Comparison of ENCODE assay signal across 8 cellular contexts in genomic region chr10:69335063-69335587, GRCh38. TPM values are rescaled to one million over a fixed set of nuclear protein-coding genes. Genes with fewer than 3 reads are reported as not detected.
DNase-seq lines count a peak whose midpoint lies in the region; ATAC-seq and TF ChIP-seq lines count a peak whose summit lies in the region.

No MANE protein-coding gene starts in this region.

- H3K4me1 ChIP-seq in neutrophil (ENCODE audit: control insufficient read depth in 1 of 2, insufficient read depth in 1 of 2, low read depth in 1 of 2, low read length in 1 of 2) = peaks cover 64 to 68% of the 10 kb centered on the region in 2 experiments

- intact Hi-C loops in dorsolateral prefrontal cortex (cut with DNase I) = no loop called here

- ATAC-seq in GM19023 (IDR thresholded peaks at IDR 0.05; ENCODE audit: unreplicated experiment) (peak; percentile 43), HG02642 (IDR thresholded peaks at IDR 0.05; ENCODE audit: poor library complexity, unreplicated experiment) (no peak), HG03280 (IDR thresholded peaks at IDR 0.05; ENCODE audit: unreplicated experiment) (no peak)

- DNase-seq in SKM-1 (lab: John Stamatoyannopoulos, UW; ENCODE audit: unreplicated experiment) = peak; percentile 75
- peak in 7 of 10 donors; percentile 27 to 66 (median 46) for DNase-seq in dorsolateral prefrontal cortex
- DNase-seq in middle frontal gyrus (ENCODE audit: extremely low spot score, low spot score) = no peak
- no peak for DNase-seq in NCI-H2029 treated with DMSO at 0.1 percent for 48 hours (lab: John Stamatoyannopoulos, UW)

- H3K9me3 ChIP-seq in neutrophil = no peaks in the 10 kb centered on the region

- H3K27me3 ChIP-seq in dorsolateral prefrontal cortex (no peaks in the 10 kb centered on the region), neutrophil (no peaks in the 10 kb centered on the region)

- no peaks in the 10 kb centered on the region for H3K36me3 ChIP-seq in neutrophil

- TF ChIP-seq CTCF in dorsolateral prefrontal cortex (IDR thresholded peaks at IDR 0.05 in 54 of 56, conservative IDR thresholded peaks at IDR 0.05 in 2 of 56; ENCODE audit: low read depth in 1 of 56, partially characterized antibody in 56 of 56) (no peak), neutrophil (IDR thresholded peaks at IDR 0.05) (no peak)

- peak overlapping the region in 53 of 59 donors; percentile 2 to 84 (median 61) for H3K27ac ChIP-seq in dorsolateral prefrontal cortex
- peak overlapping the region; percentile 82 for H3K27ac ChIP-seq in neutrophil

- H3K4me3 ChIP-seq in dorsolateral prefrontal cortex = peak overlapping the region in 32 of 59 donors; percentile 1 to 45 (median 14)
- peak overlapping the region in 1 of 2 experiments; percentile 29 for H3K4me3 ChIP-seq in neutrophil (ENCODE audit: low read depth in 1 of 2, low read length in 1 of 2)

RNA-seq across cellular contexts. Expression of gene HK1, which starts 56.8 kb away (rescaled TPM):
- 100 to 1,000 TPM in 117 of 120 experiments, 10 to 100 TPM in 3; 65.9 to 249 (median 183) TPM for total RNA-seq in dorsolateral prefrontal cortex

Comparison
In these comparisons a context has a peak if more than half of its experiments do, and no peak if none do; other contexts are left out.
1. DNase-seq: peak in SKM-1 (single experiment) and dorsolateral prefrontal cortex (7 of 10); none in middle frontal gyrus (single experiment) and NCI-H2029 treated with DMSO at 0.1 percent for 48 hours (single experiment).